In genomic region chr17:1481736-1482135, GRCh38 we compare ENCODE assay signal across 18 cellular contexts.
"Had no signal": no experiment of that assay in that cellular context is flagged by ENCODE, and none has a peak within 500 bp of the region (broad histone marks: within the 10 kb centered on the region; RNA-seq: fewer than 3 reads in every experiment).

No MANE protein-coding gene starts in this region.

- H3K4me3 ChIP-seq: left lung, prostate gland, right lobe of liver, thyroid gland, vagina had no signal

- ATAC-seq: activated naive CD8-positive, alpha-beta T cell treated with anti-CD3 and anti-CD28 coated beads, Interleukin-2, amount 50 U/mL, for 24 hours; activated T-helper 17 cell treated with anti-CD3 and anti-CD28 coated beads, Interleukin-2, amount 50 U/mL, for 72 hours; left lung; natural killer cell; right lobe of liver; stimulated activated naive CD8-positive, alpha-beta T cell treated with anti-CD3 and anti-CD28 coated beads, Interleukin-15, amount 100 ng/mL, for 72 hours; T-cell had no signal

- H3K27me3 Mint-ChIP-seq: activated naive CD8-positive, alpha-beta T cell treated with anti-CD3 and anti-CD28 coated beads, Interleukin-2, amount 50 U/mL, for 24 hours; activated T-helper 17 cell treated with anti-CD3 and anti-CD28 coated beads, Interleukin-2, amount 50 U/mL, for 72 hours; stimulated activated naive CD8-positive, alpha-beta T cell treated with anti-CD3 and anti-CD28 coated beads, Interleukin-15, amount 100 ng/mL, for 72 hours; T-cell had no signal

- H3K4me3 Mint-ChIP-seq: activated naive CD8-positive, alpha-beta T cell treated with anti-CD3 and anti-CD28 coated beads, Interleukin-2, amount 50 U/mL, for 24 hours; activated T-helper 17 cell treated with anti-CD3 and anti-CD28 coated beads, Interleukin-2, amount 50 U/mL, for 72 hours; natural killer cell; stimulated activated naive CD8-positive, alpha-beta T cell treated with anti-CD3 and anti-CD28 coated beads, Interleukin-15, amount 100 ng/mL, for 72 hours; T-cell had no signal

- H3K9me3 Mint-ChIP-seq: activated naive CD8-positive, alpha-beta T cell treated with anti-CD3 and anti-CD28 coated beads, Interleukin-2, amount 50 U/mL, for 24 hours; activated T-helper 17 cell treated with anti-CD3 and anti-CD28 coated beads, Interleukin-2, amount 50 U/mL, for 72 hours; natural killer cell; stimulated activated naive CD8-positive, alpha-beta T cell treated with anti-CD3 and anti-CD28 coated beads, Interleukin-15, amount 100 ng/mL, for 72 hours; T-cell had no signal

- H3K36me3 Mint-ChIP-seq: natural killer cell had no signal

- H3K27ac Mint-ChIP-seq: activated naive CD8-positive, alpha-beta T cell treated with anti-CD3 and anti-CD28 coated beads, Interleukin-2, amount 50 U/mL, for 24 hours; activated T-helper 17 cell treated with anti-CD3 and anti-CD28 coated beads, Interleukin-2, amount 50 U/mL, for 72 hours had no signal

- DNase-seq: activated CD4-positive, alpha-beta T cell treated with anti-CD3 and anti-CD28 coated beads for 1 hour; activated CD4-positive, alpha-beta T cell treated with anti-CD3 and anti-CD28 coated beads, Interleukin-2, amount 50 U/mL, for 48 hours; activated naive CD4-positive, alpha-beta T cell treated with Interleukin-2 at 50 U/mL for 16 hours; activated naive CD8-positive, alpha-beta T cell treated with anti-CD3 and anti-CD28 coated beads, Interleukin-2, amount 50 U/mL, for 24 hours; aorta; dermis blood vessel endothelial cell; hippocampal formation; mesenchymal stem cell; natural killer cell; right lobe of liver; stimulated activated naive CD8-positive, alpha-beta T cell treated with anti-CD3 and anti-CD28 coated beads, Interleukin-15, amount 100 ng/mL, for 72 hours; T-cell; T-helper 9 cell; thyroid gland had no signal

- H3K27ac ChIP-seq: left lung, prostate gland, right lobe of liver, thyroid gland, vagina had no signal

- H3K9me3 ChIP-seq: left lung, prostate gland, right lobe of liver, thyroid gland, vagina had no signal

- H3K27me3 ChIP-seq: right lobe of liver, thyroid gland, vagina had no signal
